31 cellular contexts compared by ENCODE assay signal in genomic region chr10:10821926-10822325, GRCh38.
DNase-seq lines count a peak whose midpoint lies in the region; ATAC-seq, FAIRE-seq and TF ChIP-seq lines count a peak whose summit lies in the region.
"Had no signal": no experiment of that assay in that cellular context is flagged by ENCODE, and none has a peak within 500 bp of the region (broad histone marks: within the 10 kb centered on the region; RNA-seq: fewer than 3 reads in every experiment).

No MANE protein-coding gene starts in this region.

- H3K27me3 ChIP-seq in left lung (no peaks in the 10 kb centered on the region), tibial artery (no peaks in the 10 kb centered on the region), testis (no peaks in the 10 kb centered on the region), small intestine (ENCODE audit: control insufficient read depth in 2 of 2, insufficient read depth in 2 of 2, low read length in 2 of 2) (no peaks in the 10 kb centered on the region)
- H3K27me3 ChIP-seq: colonic mucosa, ovary, thyroid gland had no signal

- H3K27ac ChIP-seq in left lung = peak overlapping the region; percentile 26 to 43
- H3K27ac ChIP-seq in tibial artery = peak overlapping the region; percentile 62 to 72
- H3K27ac ChIP-seq in testis = no peak overlapping the region
- H3K27ac ChIP-seq in small intestine (ENCODE audit: low read depth in 1 of 2, low read length in 1 of 2) = peak overlapping the region in 1 of 2 donors; percentile 54
- H3K27ac ChIP-seq: 22Rv1, colonic mucosa, ovary, RWPE1, thyroid gland had no signal

- FAIRE-seq in small intestine (lab: Jason Lieb, UNC) = no peak
- FAIRE-seq: G401.6 had no signal

- H3K36me3 ChIP-seq in left lung (no peaks in the 10 kb centered on the region), tibial artery (no peaks in the 10 kb centered on the region), testis (ENCODE audit: low read depth, missing control alignments) (no peaks in the 10 kb centered on the region), small intestine (ENCODE audit: control insufficient read depth in 2 of 2, insufficient read depth in 2 of 2, low read length in 2 of 2) (no peaks in the 10 kb centered on the region)
- H3K36me3 ChIP-seq: colonic mucosa, ovary, thyroid gland had no signal

- no peaks in the 10 kb centered on the region for H3K9me3 ChIP-seq in left lung
- H3K9me3 ChIP-seq in tibial artery = no peaks in the 10 kb centered on the region
- H3K9me3 ChIP-seq in testis = no peaks in the 10 kb centered on the region
- no peaks in the 10 kb centered on the region for H3K9me3 ChIP-seq in small intestine (ENCODE audit: control insufficient read depth, low read depth)
- H3K9me3 ChIP-seq: colonic mucosa, ovary, thyroid gland had no signal

- H3K4me1 ChIP-seq in left lung (no peaks in the 10 kb centered on the region), tibial artery (peaks cover 0 to 76% (median 31%) of the 10 kb centered on the region in 4 donors), testis (peaks cover 7% of the 10 kb centered on the region), small intestine (ENCODE audit: control insufficient read depth in 2 of 2, insufficient read depth in 1 of 2, low read depth in 1 of 2, low read length in 1 of 2) (no peaks in the 10 kb centered on the region)
- H3K4me1 ChIP-seq: colonic mucosa had no signal

- peaks cover 7% of the 10 kb centered on the region for H3K27me3 Mint-ChIP-seq in activated CD4-positive, alpha-beta T cell treated with anti-CD3 and anti-CD28 coated beads for 36 hours
- no peaks in the 10 kb centered on the region for H3K27me3 Mint-ChIP-seq in MCF 10A (ENCODE audit: insufficient read depth, unreplicated experiment)

- H3K4me1 Mint-ChIP-seq in activated CD4-positive, alpha-beta T cell treated with anti-CD3 and anti-CD28 coated beads for 36 hours = no peaks in the 10 kb centered on the region
- H3K4me1 Mint-ChIP-seq in MCF 10A (ENCODE audit: insufficient read depth, unreplicated experiment) = peaks cover 4% of the 10 kb centered on the region
- H3K4me1 Mint-ChIP-seq: CD8-positive, alpha-beta memory T cell had no signal

- intact Hi-C loops in activated CD4-positive, alpha-beta T cell treated with anti-CD3 and anti-CD28 coated beads for 36 hours (cut with DNase I, micrococcal nuclease) = no loop called here
- intact Hi-C loops in MCF 10A (cut with micrococcal nuclease) = no loop called here
- intact Hi-C loops in left lung (cut with DNase I) = no loop called here
- intact Hi-C loops in tibial artery (cut with DNase I; ENCODE audit: low total_unique reads) = no loop called here
- intact Hi-C loops in testis (cut with DNase I; ENCODE audit: low total_unique reads) = no loop called here

- no peak overlapping the region for H3K27ac Mint-ChIP-seq in activated CD4-positive, alpha-beta T cell treated with anti-CD3 and anti-CD28 coated beads for 36 hours
- H3K27ac Mint-ChIP-seq in MCF 10A (ENCODE audit: low read depth, unreplicated experiment) = no peak overlapping the region
- H3K27ac Mint-ChIP-seq: naive thymus-derived CD8-positive, alpha-beta T cell had no signal

- no peak for ATAC-seq in activated CD4-positive, alpha-beta T cell treated with anti-CD3 and anti-CD28 coated beads for 36 hours
- ATAC-seq in left lung = no peak
- ATAC-seq: naive thymus-derived CD8-positive, alpha-beta T cell had no signal

- BruUV-seq in MCF 10A (replicated peaks; lab: Mats Ljungman, UMichigan) = no TSS peak

- no peak overlapping the region for H3K4me3 ChIP-seq in left lung
- H3K4me3 ChIP-seq in tibial artery = no peak overlapping the region
- H3K4me3 ChIP-seq in testis = no peak overlapping the region
- H3K4me3 ChIP-seq in small intestine (ENCODE audit: low read depth in 1 of 2, low read length in 2 of 2) = no peak overlapping the region
- H3K4me3 ChIP-seq: colonic mucosa, ovary, thyroid gland had no signal

- no peak for TF ChIP-seq CTCF in MCF 10A (IDR thresholded peaks at IDR 0.05; ENCODE audit: unreplicated experiment)
- no peak for TF ChIP-seq CTCF in left lung (IDR thresholded peaks at IDR 0.05)
- no peak for TF ChIP-seq CTCF in tibial artery (IDR thresholded peaks at IDR 0.05)
- TF ChIP-seq CTCF in testis (IDR thresholded peaks at IDR 0.05) = no peak

- H3K4me3 Mint-ChIP-seq in activated CD4-positive, alpha-beta T cell treated with anti-CD3 and anti-CD28 coated beads for 36 hours = no peak overlapping the region
- no peak overlapping the region for H3K4me3 Mint-ChIP-seq in MCF 10A (ENCODE audit: unreplicated experiment)
- H3K4me3 Mint-ChIP-seq: CD8-positive, alpha-beta memory T cell; naive thymus-derived CD8-positive, alpha-beta T cell had no signal

- WGBS in testis, 2 donors = 64 to 65% methylated on average over 6 of the region's 6 CpGs
- WGBS in small intestine, 3 donors = 56 to 79% (median 68%) methylated on average over 6 of the region's 6 CpGs

- TF ChIP-seq POLR2A in testis (IDR thresholded peaks at IDR 0.05) = no peak

- H3K9me3 Mint-ChIP-seq in activated CD4-positive, alpha-beta T cell treated with anti-CD3 and anti-CD28 coated beads for 36 hours (ENCODE audit: low read depth) = peaks cover 2% of the 10 kb centered on the region
- no peaks in the 10 kb centered on the region for H3K9me3 Mint-ChIP-seq in MCF 10A (ENCODE audit: unreplicated experiment)
- H3K9me3 Mint-ChIP-seq: CD8-positive, alpha-beta memory T cell had no signal

- CTCF ChIA-PET in activated CD4-positive, alpha-beta T cell treated with anti-CD3 and anti-CD28 coated beads for 36 hours (lab: Charles Lee) = interaction anchor here (1.1 kb wide), 1 partner anchor 230 kb away, joined by 3 read pairs; no protein-coding TSS in a partner anchor
- CTCF ChIA-PET in MCF 10A (lab: Yijun Ruan, JAX) = no interaction called here

- POLR2A ChIA-PET in activated CD4-positive, alpha-beta T cell treated with anti-CD3 and anti-CD28 coated beads for 36 hours (lab: Charles Lee) = no interaction called here
- POLR2A ChIA-PET in MCF 10A (lab: Yijun Ruan, JAX) = no interaction called here

- no peaks in the 10 kb centered on the region for H3K36me3 Mint-ChIP-seq in activated CD4-positive, alpha-beta T cell treated with anti-CD3 and anti-CD28 coated beads for 36 hours (ENCODE audit: low read depth)
- H3K36me3 Mint-ChIP-seq in MCF 10A (ENCODE audit: insufficient read depth, unreplicated experiment) = no peaks in the 10 kb centered on the region
- H3K36me3 Mint-ChIP-seq: CD8-positive, alpha-beta memory T cell; naive thymus-derived CD8-positive, alpha-beta T cell had no signal

- DNase-seq in activated CD4-positive, alpha-beta T cell treated with anti-CD3 and anti-CD28 coated beads for 36 hours = peak; percentile 5
- no peak for DNase-seq in activated CD4-positive, alpha-beta T cell treated with anti-CD3 and anti-CD28 coated beads, Interleukin-2, amount 50 U/mL, for 48 hours
- DNase-seq in MCF 10A (ENCODE audit: unreplicated experiment) (peak; percentile 5), left lung (no peak), tibial artery (no peak), testis (no peak), small intestine (no peak), C1 segment of cervical spinal cord (lab: John Stamatoyannopoulos, UW) (no peak)
- DNase-seq: activated CD8-positive, alpha-beta memory T cell treated with anti-CD3 and anti-CD28 coated beads for 24 hours; activated naive CD4-positive, alpha-beta T cell; activated T-cell treated with anti-CD3 and anti-CD28 coated beads, Interleukin-2, amount 50 U/mL, for 1 hour; AML-193; CD8-positive, alpha-beta memory T cell; colonic mucosa; DMS153; islet precursor cell; NCI-H1092 treated with DMSO at 0.1 percent for 48 hours; NCI-H2029; NCI-H2227 treated with DMSO at 0.1 percent for 48 hours; NCI-H82; ovary; retina; SK-N-SH; stimulated activated CD4-positive, alpha-beta T cell treated with anti-CD3 and anti-CD28 coated beads, Interleukin-4, amount 100 ng/mL, for 24 hours; stimulated activated naive CD4-positive, alpha-beta T cell treated with Interleukin-2 at 50 U/mL for 16 hours; T-helper 2 cell; thyroid gland had no signal

Comparison
In these comparisons a context has a peak if more than half of its experiments do, and no peak if none do; other contexts are left out.
1. DNase-seq: peak in activated CD4-positive, alpha-beta T cell treated with anti-CD3 and anti-CD28 coated beads for 36 hours (single experiment) and MCF 10A (single experiment); none in activated CD4-positive, alpha-beta T cell treated with anti-CD3 and anti-CD28 coated beads, Interleukin-2, amount 50 U/mL, for 48 hours (0 of 2), left lung (0 of 2), tibial artery (0 of 2), testis (single experiment), small intestine (single experiment) and C1 segment of cervical spinal cord (0 of 14).
2. H3K27ac ChIP-seq: peak in left lung (2 of 2) and tibial artery (2 of 2); none in testis (0 of 2).